Comparison of ENCODE assay signal across 9 cellular contexts in the genomic region with DNA sequence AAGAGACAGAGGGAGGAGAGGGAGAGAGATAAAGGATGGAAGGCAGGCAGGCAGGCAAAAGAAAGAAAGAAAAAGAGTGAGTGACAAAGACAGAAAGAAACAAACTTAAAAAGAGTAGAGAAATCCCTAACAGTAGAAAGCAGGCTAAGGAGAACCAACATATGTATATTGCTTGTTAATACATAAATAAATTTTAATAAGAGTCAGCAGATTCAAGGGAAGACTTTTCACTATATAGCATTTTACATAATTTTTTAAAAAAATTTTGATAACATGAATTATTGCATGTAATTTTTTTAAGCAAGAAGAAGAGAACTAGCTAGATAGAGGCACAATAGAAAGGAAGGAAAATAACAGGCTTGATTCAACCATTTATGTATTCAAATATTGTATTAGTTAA.
"Had no signal": no experiment of that assay in that cellular context is flagged by ENCODE, and none has a peak within 500 bp of the region (broad histone marks: within the 10 kb centered on the region; RNA-seq: fewer than 3 reads in every experiment).

No MANE protein-coding gene starts in this region.

- H3K9me3 Mint-ChIP-seq: H9 had no signal

- H3K27me3 Mint-ChIP-seq: IgD-negative memory B cell had no signal

- H3K27ac ChIP-seq: GM23248, HL-60 had no signal

- H3K4me3 ChIP-seq: GM23248 had no signal

- H3K9ac ChIP-seq: GM23248 had no signal

- H2AFZ ChIP-seq: GM23248 had no signal

- FAIRE-seq: H1, H54 had no signal

- H3K4me3 Mint-ChIP-seq: H9, HFFc6 had no signal

- DNase-seq: GM23248, H9, HCEC 1CT, HFFc6, KG1 had no signal

- H3K27ac Mint-ChIP-seq: HFFc6, IgD-negative memory B cell had no signal
